Comparison of ENCODE assay signal across 8 cellular contexts in genomic region chr7:131011976-131012375, GRCh38.
DNase-seq lines count a peak whose midpoint lies in the region; ATAC-seq and FAIRE-seq lines count a peak whose summit lies in the region.

No MANE protein-coding gene starts in this region.

- intact Hi-C loops in Right ventricle myocardium inferior (cut with DNase I), result no loop called here
- intact Hi-C loops in cardiac septum (cut with DNase I), result no loop called here

- ATAC-seq in Right ventricle myocardium inferior (peak; percentile 73), GM21723 (IDR thresholded peaks at IDR 0.05; ENCODE audit: unreplicated experiment) (no peak), HG03354 (IDR thresholded peaks at IDR 0.05; ENCODE audit: poor library complexity, severe bottlenecking, unreplicated experiment) (no peak), GM21423 (IDR thresholded peaks at IDR 0.05; ENCODE audit: unreplicated experiment) (no peak)

- FAIRE-seq in urothelium cell line (lab: Jason Lieb, UNC), result no peak

- no peak for DNase-seq in Right ventricle myocardium inferior (ENCODE audit: missing footprints)
- no peak for DNase-seq in cardiac septum (ENCODE audit: low spot score)
- DNase-seq in amniotic stem cell (lab: John Stamatoyannopoulos, UW), result peak; percentile 51
- peak; percentile 88 for DNase-seq in hepatic stellate cell (ENCODE audit: low spot score)
- peak; percentile 58 for DNase-seq in urothelium cell line (ENCODE audit: low spot score)

Comparison
In these comparisons a context has a peak if more than half of its experiments do, and no peak if none do; other contexts are left out.
1. DNase-seq: peak in amniotic stem cell (single experiment), hepatic stellate cell (single experiment) and urothelium cell line (single experiment); none in Right ventricle myocardium inferior (single experiment) and cardiac septum (single experiment).